Comparison of ENCODE assay signal across 9 cellular contexts in the genomic region with DNA sequence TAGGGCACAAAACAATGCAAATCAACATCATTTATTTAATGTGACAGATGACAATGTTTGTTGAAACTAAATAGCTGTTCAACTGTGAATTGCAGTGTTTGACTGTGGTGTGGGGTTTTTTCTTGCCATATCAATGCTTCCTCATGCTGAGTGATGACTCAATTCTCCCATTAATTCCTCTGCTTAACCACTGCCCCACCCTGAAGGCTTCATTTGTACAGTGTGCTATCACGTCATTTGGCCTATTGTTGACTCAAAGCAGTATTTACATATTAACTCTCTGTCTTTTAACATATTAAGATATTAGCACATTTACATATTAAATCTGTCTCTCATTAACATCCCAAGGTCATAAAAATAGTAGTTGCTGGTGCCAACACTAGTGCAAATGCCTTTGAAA.
DNase-seq lines count a peak whose midpoint lies in the region; ATAC-seq, FAIRE-seq and TF ChIP-seq lines count a peak whose summit lies in the region.
"Had no signal": no experiment of that assay in that cellular context is flagged by ENCODE, and none has a peak within 500 bp of the region (broad histone marks: within the 10 kb centered on the region; RNA-seq: fewer than 3 reads in every experiment).

No MANE protein-coding gene starts in this region.

- H3K27me3 ChIP-seq in HL-60 (ENCODE audit: insufficient read depth, poor library complexity, severe bottlenecking), result no peaks in the 10 kb centered on the region
- H3K27me3 ChIP-seq in GM12878 (replicated peaks in 1 of 2; ENCODE audit: control insufficient read depth in 2 of 2, insufficient read depth in 2 of 2, low read length in 1 of 2), result no peaks in the 10 kb centered on the region
- no peaks in the 10 kb centered on the region for H3K27me3 ChIP-seq in uterus

- no peak overlapping the region for H3K4me2 ChIP-seq in GM12878 (ENCODE audit: control insufficient read depth, insufficient read depth)

- BruUV-seq in GM12878 (replicated peaks; lab: Mats Ljungman, UMichigan), result no TSS peak

- intact Hi-C loops in GM12878 (cut with micrococcal nuclease; ENCODE audit: unreplicated experiment) (no loop called here), uterus (cut with DNase I; ENCODE audit: low total_unique reads) (no loop called here)

- TF ChIP-seq RAD21 in GM12878 (IDR thresholded peaks at IDR 0.05; ENCODE audit: insufficient read depth, low read depth, low read length), result no peak

- H3K4me3 ChIP-seq in HL-60 (replicated peaks; ENCODE audit: insufficient read depth, low read length) (no peak overlapping the region), GM12878 (no peak overlapping the region), uterus (no peak overlapping the region)

- peak; percentile 48 for DNase-seq in Daoy (ENCODE audit: low read depth)
- DNase-seq in HL-60 (ENCODE audit: low read depth in 1 of 2, low spot score in 1 of 2), result peak; percentile 2 to 17
- DNase-seq in GM12878 (ENCODE audit: low read depth, low spot score), result peak; percentile 51
- no peak for DNase-seq in hypothalamus (lab: John Stamatoyannopoulos, UW)
- DNase-seq in superior temporal gyrus (ENCODE audit: extremely low spot score), result no peak
- DNase-seq in uterus, result no peak
- DNase-seq: activated naive CD8-positive, alpha-beta T cell treated with anti-CD3 and anti-CD28 coated beads, Interleukin-2, amount 50 U/mL, for 24 hours had no signal

- RAD21 ChIA-PET in GM12878 (lab: Charles Lee; ENCODE audit: unreplicated experiment), result no interaction called here

- H3K9me3 ChIP-seq in GM12878 (replicated peaks; ENCODE audit: control insufficient read depth, insufficient read depth, low read length) (peaks cover 5% of the 10 kb centered on the region; the same call in 2 of the 3 replicates), uterus (no peaks in the 10 kb centered on the region)

- SMC1A ChIA-PET in GM12878 (lab: Charles Lee; ENCODE audit: uncharacterized antibody, unreplicated experiment), result no interaction called here

- H3K36me3 ChIP-seq in GM12878 (ENCODE audit: control insufficient read depth in 2 of 2, insufficient read depth in 2 of 2, low read length in 1 of 2) (no peaks in the 10 kb centered on the region), uterus (no peaks in the 10 kb centered on the region)

- TF ChIP-seq POLR2A in GM12878 (IDR thresholded peaks at IDR 0.05; ENCODE audit: low read depth, low read length) (no peak), uterus (IDR thresholded peaks at IDR 0.05) (no peak)

- H3K4me1 ChIP-seq in GM12878 (ENCODE audit: control insufficient read depth, insufficient read depth, low read length) (no peaks in the 10 kb centered on the region), uterus (no peaks in the 10 kb centered on the region)

- ATAC-seq in GM21360 (IDR thresholded peaks at IDR 0.05; ENCODE audit: unreplicated experiment), result peak; percentile 94
- peak; percentile 90 for ATAC-seq in GM12878
- ATAC-seq in GM21526 (IDR thresholded peaks at IDR 0.05; ENCODE audit: low FRiP score, unreplicated experiment), result no peak
- ATAC-seq: activated naive CD8-positive, alpha-beta T cell treated with anti-CD3 and anti-CD28 coated beads, Interleukin-2, amount 50 U/mL, for 24 hours had no signal

- 0% methylated on average over 1 of the region's 1 CpG for WGBS in GM12878 (ENCODE audit: insufficient coverage, insufficient replicate concordance, low lambda C conversion rate, missing lambda C conversion rate)

- TF ChIP-seq CTCF in HL-60 (IDR thresholded peaks at IDR 0.05; ENCODE audit: insufficient read depth, low read length) (no peak), GM12878 (IDR thresholded peaks at IDR 0.05 in 2 of 3, conservative IDR thresholded peaks at IDR 0.05 in 1 of 3; ENCODE audit: control insufficient read depth in 2 of 3, extremely low read depth in 1 of 3, insufficient read depth in 1 of 3, low read depth in 3 of 3, low read length in 3 of 3) (no peak), uterus (IDR thresholded peaks at IDR 0.05) (no peak)

- in situ Hi-C loops in GM12878 (cut with MboI), result no loop called here

- FAIRE-seq in GM12878 (lab: Jason Lieb, UNC), result peak; percentile 78

- CTCF ChIA-PET in GM12878 (lab: Yijun Ruan, JAX), result no interaction called here

- H4K20me1 ChIP-seq in GM12878 (ENCODE audit: control insufficient read depth, insufficient read depth), result no peaks in the 10 kb centered on the region

- peak in 1 of 2 experiments; percentile 23; a peak in 1 of 4 replicates for TF ChIP-seq EP300 in GM12878 (IDR thresholded peaks at IDR 0.05; ENCODE audit: borderline replicate concordance in 1 of 2, control insufficient read depth in 1 of 2, low read depth in 2 of 2, low read length in 2 of 2)

- POLR2A ChIA-PET in GM12878 (lab: Charles Lee), result no interaction called here

- H2AFZ ChIP-seq in GM12878 (ENCODE audit: control insufficient read depth, low read depth, low read length), result no peak overlapping the region

- H3K79me2 ChIP-seq in GM12878 (ENCODE audit: control insufficient read depth, insufficient read depth, low read length), result no peaks in the 10 kb centered on the region

- no peak overlapping the region for H3K27ac ChIP-seq in HL-60 (replicated peaks)
- H3K27ac ChIP-seq in GM12878 (ENCODE audit: control insufficient read depth, insufficient read depth), result no peak overlapping the region
- H3K27ac ChIP-seq in uterus, result no peak overlapping the region

- H3K9ac ChIP-seq in GM12878 (ENCODE audit: control insufficient read depth, insufficient read depth, low read length), result no peak overlapping the region

TF ChIP-seq in GM12878, 131 proteins besides CTCF, POLR2A, EP300 and RAD21 (continues in another document):
- TF ChIP-seq ZBED1 (IDR thresholded peaks at IDR 0.05; ENCODE audit: borderline replicate concordance) (0 out of 2 replicates have a peak, but pooled peaks have one; percentile 42), CHD2 (IDR thresholded peaks at IDR 0.05; ENCODE audit: borderline replicate concordance, low read depth, low read length) (no peak), RFX5 (IDR thresholded peaks at IDR 0.05; ENCODE audit: low read depth, low read length) (no peak), KDM1A (IDR thresholded peaks at IDR 0.05; ENCODE audit: borderline replicate concordance) (no peak), NKRF (conservative IDR thresholded peaks at IDR 0.05) (no peak), NBN (IDR thresholded peaks at IDR 0.05) (no peak), ATF7 (IDR thresholded peaks at IDR 0.05; ENCODE audit: low read depth) (peak; percentile 57; the same call in 1 of the 2 replicates)
- TF ChIP-seq, protein P1, sequence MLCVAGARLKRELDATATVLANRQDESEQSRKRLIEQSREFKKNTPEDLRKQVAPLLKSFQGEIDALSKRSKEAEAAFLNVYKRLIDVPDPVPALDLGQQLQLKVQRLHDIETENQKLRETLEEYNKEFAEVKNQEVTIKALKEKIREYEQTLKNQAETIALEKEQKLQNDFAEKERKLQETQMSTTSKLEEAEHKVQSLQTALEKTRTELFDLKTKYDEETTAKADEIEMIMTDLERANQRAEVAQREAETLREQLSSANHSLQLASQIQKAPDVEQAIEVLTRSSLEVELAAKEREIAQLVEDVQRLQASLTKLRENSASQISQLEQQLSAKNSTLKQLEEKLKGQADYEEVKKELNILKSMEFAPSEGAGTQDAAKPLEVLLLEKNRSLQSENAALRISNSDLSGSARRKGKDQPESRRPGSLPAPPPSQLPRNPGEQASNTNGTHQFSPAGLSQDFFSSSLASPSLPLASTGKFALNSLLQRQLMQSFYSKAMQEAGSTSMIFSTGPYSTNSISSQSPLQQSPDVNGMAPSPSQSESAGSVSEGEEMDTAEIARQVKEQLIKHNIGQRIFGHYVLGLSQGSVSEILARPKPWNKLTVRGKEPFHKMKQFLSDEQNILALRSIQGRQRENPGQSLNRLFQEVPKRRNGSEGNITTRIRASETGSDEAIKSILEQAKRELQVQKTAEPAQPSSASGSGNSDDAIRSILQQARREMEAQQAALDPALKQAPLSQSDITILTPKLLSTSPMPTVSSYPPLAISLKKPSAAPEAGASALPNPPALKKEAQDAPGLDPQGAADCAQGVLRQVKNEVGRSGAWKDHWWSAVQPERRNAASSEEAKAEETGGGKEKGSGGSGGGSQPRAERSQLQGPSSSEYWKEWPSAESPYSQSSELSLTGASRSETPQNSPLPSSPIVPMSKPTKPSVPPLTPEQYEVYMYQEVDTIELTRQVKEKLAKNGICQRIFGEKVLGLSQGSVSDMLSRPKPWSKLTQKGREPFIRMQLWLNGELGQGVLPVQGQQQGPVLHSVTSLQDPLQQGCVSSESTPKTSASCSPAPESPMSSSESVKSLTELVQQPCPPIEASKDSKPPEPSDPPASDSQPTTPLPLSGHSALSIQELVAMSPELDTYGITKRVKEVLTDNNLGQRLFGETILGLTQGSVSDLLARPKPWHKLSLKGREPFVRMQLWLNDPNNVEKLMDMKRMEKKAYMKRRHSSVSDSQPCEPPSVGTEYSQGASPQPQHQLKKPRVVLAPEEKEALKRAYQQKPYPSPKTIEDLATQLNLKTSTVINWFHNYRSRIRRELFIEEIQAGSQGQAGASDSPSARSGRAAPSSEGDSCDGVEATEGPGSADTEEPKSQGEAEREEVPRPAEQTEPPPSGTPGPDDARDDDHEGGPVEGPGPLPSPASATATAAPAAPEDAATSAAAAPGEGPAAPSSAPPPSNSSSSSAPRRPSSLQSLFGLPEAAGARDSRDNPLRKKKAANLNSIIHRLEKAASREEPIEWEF (IDR thresholded peaks at IDR 0.05; ENCODE audit: insufficient replicate concordance, low read depth, low read length), result no peak

Comparison
In these comparisons a context has a peak if more than half of its experiments do, and no peak if none do; other contexts are left out.
1. DNase-seq: peak in Daoy (single experiment), HL-60 (2 of 2) and GM12878 (single experiment); none in hypothalamus (0 of 51), superior temporal gyrus (single experiment) and uterus (0 of 2).